Comparison of ENCODE assay signal across 8 cellular contexts in genomic region chr2:85999131-85999831, GRCh38.
DNase-seq lines count a peak whose midpoint lies in the region; ATAC-seq and TF ChIP-seq lines count a peak whose summit lies in the region.

No MANE protein-coding gene starts in this region.

- H2AK5ac ChIP-seq in IMR-90 (ENCODE audit: low read depth, low read length): peak overlapping the region; percentile 88

- peaks cover 6% of the 10 kb centered on the region for H3K4me1 Mint-ChIP-seq in Caco-2 (ENCODE audit: low read depth, unreplicated experiment)

- peak overlapping the region; percentile 83 for H2AFZ ChIP-seq in IMR-90 (replicated peaks; ENCODE audit: low read length, poor library complexity)

- H3K27me3 Mint-ChIP-seq in Caco-2 (ENCODE audit: insufficient read depth, unreplicated experiment): no peaks in the 10 kb centered on the region

- H3K9me1 ChIP-seq in IMR-90 (ENCODE audit: insufficient read depth, low read length): peaks cover 40% of the 10 kb centered on the region

- H2BK20ac ChIP-seq in IMR-90 (ENCODE audit: low read depth, low read length): peak overlapping the region; percentile 99

- POLR2A ChIA-PET in Caco-2 (lab: Charles Lee) (no interaction called here), IMR-90 (lab: Charles Lee; ENCODE audit: unreplicated experiment) (no interaction called here)

- H3K9me3 Mint-ChIP-seq in Caco-2 (ENCODE audit: unreplicated experiment): no peaks in the 10 kb centered on the region

- no peak overlapping the region for H3K4me3 ChIP-seq in Caco-2 (ENCODE audit: low read depth, low read length)
- H3K4me3 ChIP-seq in IMR-90 (ENCODE audit: insufficient read depth, low read depth, low read length): no peak overlapping the region

- H2BK15ac ChIP-seq in IMR-90 (ENCODE audit: low read depth, low read length): peak overlapping the region; percentile 97; the same call in 2 of the 3 replicates

- peak overlapping the region; percentile 92 to 97 for H4K8ac ChIP-seq in IMR-90 (ENCODE audit: low read depth in 2 of 2, low read length in 2 of 2)

- H3K4me1 ChIP-seq in Caco-2: peaks cover 21% of the 10 kb centered on the region
- peaks cover 32% of the 10 kb centered on the region for H3K4me1 ChIP-seq in IMR-90 (ENCODE audit: control insufficient read depth, insufficient read depth, low read length)

- no peaks in the 10 kb centered on the region for H3K36me3 Mint-ChIP-seq in Caco-2 (ENCODE audit: insufficient read depth, unreplicated experiment)

- in situ Hi-C loops in IMR-90 (cut with MboI; ENCODE audit: low sequenced_read_pairs): no loop called here

- H4K91ac ChIP-seq in IMR-90 (ENCODE audit: insufficient read depth, low read depth, low read length): peak overlapping the region; percentile 97

- peak overlapping the region; percentile 99 for H3K18ac ChIP-seq in IMR-90 (ENCODE audit: low read depth, low read length)

- no peaks in the 10 kb centered on the region for H4K20me1 ChIP-seq in IMR-90 (ENCODE audit: insufficient read depth, low read length)

- no peak overlapping the region for H3K4me3 Mint-ChIP-seq in Caco-2 (ENCODE audit: unreplicated experiment)

- peak overlapping the region; percentile 89 for H3K27ac ChIP-seq in IMR-90 (ENCODE audit: insufficient read depth, low read length)

- peak overlapping the region; percentile 91; the same call in 1 of the 2 replicates for H3K23ac ChIP-seq in IMR-90 (ENCODE audit: low read depth, low read length)

- peak overlapping the region; percentile 99 for H3K4ac ChIP-seq in IMR-90 (ENCODE audit: low read depth, low read length)

- peak overlapping the region; percentile 95 for H4K5ac ChIP-seq in IMR-90 (ENCODE audit: low read depth, low read length)

- no peak for TF ChIP-seq POLR2A in IMR-90 (IDR thresholded peaks at IDR 0.05; ENCODE audit: low read depth, low read length)

- no peak for TF ChIP-seq CTCF in Caco-2 (IDR thresholded peaks at IDR 0.05; ENCODE audit: insufficient read depth in 1 of 2, low read depth in 1 of 2, low read length in 1 of 2, severe bottlenecking in 1 of 2, unreplicated experiment in 1 of 2)
- no peak for TF ChIP-seq CTCF in IMR-90 (conservative IDR thresholded peaks at IDR 0.05; ENCODE audit: low read depth, low read length)

- CTCF ChIA-PET in Caco-2 (lab: Charles Lee): no interaction called here
- CTCF ChIA-PET in IMR-90 (lab: Yijun Ruan, JAX): no interaction called here

- H3K36me3 ChIP-seq in Caco-2 (ENCODE audit: control insufficient read depth, insufficient read depth, low read length) (no peaks in the 10 kb centered on the region), IMR-90 (ENCODE audit: control insufficient read depth, insufficient read depth, low read length) (no peaks in the 10 kb centered on the region)

- H3K27ac Mint-ChIP-seq in Caco-2 (ENCODE audit: unreplicated experiment): peak overlapping the region; percentile 23

- peak overlapping the region; percentile 84 for H2AK9ac ChIP-seq in IMR-90 (replicated peaks; ENCODE audit: low read depth, low read length, poor library complexity)

- H3K79me1 ChIP-seq in IMR-90 (ENCODE audit: low read depth in 1 of 2, low read length in 2 of 2): no peaks in the 10 kb centered on the region

- peak overlapping the region; percentile 86; the same call in 1 of the 2 replicates for H3K56ac ChIP-seq in IMR-90 (ENCODE audit: extremely low read depth, insufficient read depth, low read length)

- H3K9ac ChIP-seq in IMR-90 (ENCODE audit: low read depth, low read length): peak overlapping the region; percentile 56

- H3K9me3 ChIP-seq in Caco-2 (no peaks in the 10 kb centered on the region), IMR-90 (ENCODE audit: control insufficient read depth, insufficient read depth, low read length) (no peaks in the 10 kb centered on the region)

- BruUV-seq in Caco-2 (replicated peaks; lab: Mats Ljungman, UMichigan): no TSS peak
- no TSS peak for BruUV-seq in IMR-90 (replicated peaks; lab: Mats Ljungman, UMichigan)

- H2BK120ac ChIP-seq in IMR-90 (ENCODE audit: low read depth, low read length): peak overlapping the region; percentile 99

- dilution Hi-C loops in IMR-90 (cut with HindIII; ENCODE audit: low sequenced_read_pairs, unreplicated experiment): no loop called here

- H3K27me3 ChIP-seq in Caco-2 (replicated peaks; ENCODE audit: control insufficient read depth, insufficient read depth, low read length): no peaks in the 10 kb centered on the region
- H3K27me3 ChIP-seq in IMR-90 (ENCODE audit: control insufficient read depth, insufficient read depth, low read length): no peaks in the 10 kb centered on the region

- H2BK5ac ChIP-seq in IMR-90 (ENCODE audit: low read depth, low read length, poor library complexity, severe bottlenecking): peak overlapping the region; percentile 87

- intact Hi-C loops in Caco-2 (cut with micrococcal nuclease; ENCODE audit: unreplicated experiment): loop anchor here (5.0 kb wide), 1 partner anchor 112 kb away; the partner anchor contains the start of gene ST3GAL5
- intact Hi-C loops in IMR-90 (cut with micrococcal nuclease): loop anchor here (2.0 kb wide), 2 partner anchors 38 to 110 kb away; partner anchors contain the start of gene ST3GAL5
- intact Hi-C loops in cardiac septum (cut with DNase I): loop anchor here (5.0 to 10.0 kb wide), 3 partner anchors 37 to 114 kb away; partner anchors contain the start of gene ST3GAL5

- H3K14ac ChIP-seq in IMR-90 (replicated peaks; ENCODE audit: low read depth, low read length): peak overlapping the region; percentile 81

- WGBS in IMR-90 (ENCODE audit: extremely low coverage in 2 of 2, insufficient read length in 1 of 2), 2 experiments: 60% methylated on average over 1 of the region's 8 CpGs; no CpG with 5 or more reads in 1 of the 2 experiments

- DNase-seq in Caco-2: peak in 1 of 2 experiments; percentile 22
- peak; percentile 49 for DNase-seq in IMR-90
- peak; percentile 29 for DNase-seq in activated T-cell treated with anti-CD3 and anti-CD28 coated beads for 48 hours (ENCODE audit: low read depth)
- DNase-seq in cardiac septum (ENCODE audit: low spot score): peak; percentile 65
- DNase-seq in stimulated activated CD8-positive, alpha-beta memory T cell treated with anti-CD3 and anti-CD28 coated beads, Interleukin-15, amount 100 ng/mL, for 48 hours (ENCODE audit: low read depth in 2 of 2): peak; percentile 9 to 12
- DNase-seq in NCI-H345 (lab: John Stamatoyannopoulos, UW): no peak
- no peak for DNase-seq in DMS53 treated with DMSO at 0.1 percent for 48 hours (lab: John Stamatoyannopoulos, UW; ENCODE audit: unreplicated experiment)

- ATAC-seq in GM21360 (IDR thresholded peaks at IDR 0.05; ENCODE audit: unreplicated experiment): peak; percentile 71
- ATAC-seq in IMR-90 (ENCODE audit: low read depth): peak; percentile 9

- peak overlapping the region; percentile 37 for H3K4me2 ChIP-seq in IMR-90 (ENCODE audit: low read depth, low read length)

- no peak for TF ChIP-seq RAD21 in IMR-90 (IDR thresholded peaks at IDR 0.05; ENCODE audit: low read length)

TF ChIP-seq in IMR-90, 13 proteins besides CTCF, POLR2A, EP300 and RAD21:
- TF ChIP-seq ELK1 (IDR thresholded peaks at IDR 0.05; ENCODE audit: borderline replicate concordance, low read depth, low read length) (no peak), USF2 (IDR thresholded peaks at IDR 0.05; ENCODE audit: low read depth, low read length) (no peak), MXI1 (IDR thresholded peaks at IDR 0.05; ENCODE audit: borderline replicate concordance, low read depth, low read length) (no peak), SMC3 (IDR thresholded peaks at IDR 0.05; ENCODE audit: low read depth, low read length) (no peak), CHD1 (IDR thresholded peaks at IDR 0.05; ENCODE audit: low read depth, low read length) (no peak)

Comparison
In these comparisons a context has a peak if more than half of its experiments do, and no peak if none do; other contexts are left out.
1. DNase-seq: peak in IMR-90 (single experiment), activated T-cell treated with anti-CD3 and anti-CD28 coated beads for 48 hours (single experiment), cardiac septum (single experiment) and stimulated activated CD8-positive, alpha-beta memory T cell treated with anti-CD3 and anti-CD28 coated beads, Interleukin-15, amount 100 ng/mL, for 48 hours (2 of 2); none in NCI-H345 (single experiment) and DMS53 treated with DMSO at 0.1 percent for 48 hours (single experiment).